ENCODE assay signal across 16 cellular contexts in the genomic region with DNA sequence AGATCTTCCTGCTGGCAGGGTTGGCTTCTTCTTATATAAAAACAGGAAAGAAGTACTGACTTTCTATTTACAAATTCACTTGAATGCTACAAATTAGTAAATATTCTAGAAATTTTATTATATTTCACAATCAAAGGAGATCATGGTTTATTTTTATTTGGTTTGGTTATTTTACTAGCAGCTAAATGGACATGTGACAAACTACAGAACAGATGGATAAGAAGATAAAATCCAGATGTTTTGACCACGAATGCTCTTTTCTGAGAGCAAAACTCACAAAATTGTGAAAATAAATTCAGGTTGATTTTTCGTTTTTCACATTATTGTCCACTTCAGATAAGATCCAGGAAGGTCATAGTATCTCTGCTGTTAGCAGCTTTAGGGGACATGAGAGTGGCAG. TPM values are rescaled to one million over a fixed set of nuclear protein-coding genes. Genes with fewer than 3 reads are reported as not detected.
"Had no signal": no experiment of that assay in that cellular context is flagged by ENCODE, and none has a peak within 500 bp of the region (broad histone marks: within the 10 kb centered on the region; RNA-seq: fewer than 3 reads in every experiment).

No MANE protein-coding gene starts in this region.

- H3K27ac ChIP-seq: ascending aorta, breast epithelium, right lobe of liver had no signal

- DNase-seq: activated CD4-positive, alpha-beta T cell treated with anti-CD3 and anti-CD28 coated beads, Interleukin-2, amount 10 ng/mL, durations not matched to agents 7 days and 5 days; activated naive CD4-positive, alpha-beta T cell treated with Interleukin-2 at 50 U/mL for 16 hours; cerebellar nuclear complex; endodermal cell; erythroblast; kidney glomerular epithelial cell; mesendoderm; nephron progenitor cell; occipital lobe; right lobe of liver had no signal

- H3K9me3 ChIP-seq: ascending aorta, breast epithelium, right lobe of liver had no signal

- H3K27me3 Mint-ChIP-seq: activated CD4-positive, alpha-beta T cell treated with anti-CD3 and anti-CD28 coated beads, Interleukin-2, amount 10 ng/mL, durations not matched to agents 7 days and 5 days; stimulated activated naive CD8-positive, alpha-beta T cell treated with anti-CD3 and anti-CD28 coated beads, Interleukin-15, Interleukin-2, amounts not matched to agents 100 ng/mL and 50 ng/mL, for 24 hours; type B pancreatic cell had no signal

- H3K4me1 Mint-ChIP-seq: activated CD4-positive, alpha-beta T cell treated with anti-CD3 and anti-CD28 coated beads, Interleukin-2, amount 10 ng/mL, durations not matched to agents 7 days and 5 days had no signal

- H3K36me3 Mint-ChIP-seq: type B pancreatic cell had no signal

- H3K4me3 Mint-ChIP-seq: activated CD4-positive, alpha-beta T cell treated with anti-CD3 and anti-CD28 coated beads, Interleukin-2, amount 10 ng/mL, durations not matched to agents 7 days and 5 days; activated T-helper 1 cell treated with anti-CD3 and anti-CD28 coated beads, Interleukin-12 subunit alpha, Interleukin-12 subunit beta, Interleukin-2, Interleukin-4 antibody, amounts not matched to agents 30 ng/mL and 10 ng/mL and 1 ng/mL, durations not matched to agents 14 hours and 24 hours and 36 hours; endodermal cell; nephron progenitor cell; stimulated activated naive CD8-positive, alpha-beta T cell treated with anti-CD3 and anti-CD28 coated beads, Interleukin-15, Interleukin-2, amounts not matched to agents 100 ng/mL and 50 ng/mL, for 24 hours; type B pancreatic cell had no signal

- H3K4me3 ChIP-seq: ascending aorta, breast epithelium, right lobe of liver, smooth muscle cell had no signal

- H3K9me3 Mint-ChIP-seq: activated CD4-positive, alpha-beta T cell treated with anti-CD3 and anti-CD28 coated beads, Interleukin-2, amount 10 ng/mL, durations not matched to agents 7 days and 5 days; activated T-helper 1 cell treated with anti-CD3 and anti-CD28 coated beads, Interleukin-12 subunit alpha, Interleukin-12 subunit beta, Interleukin-2, Interleukin-4 antibody, amounts not matched to agents 30 ng/mL and 10 ng/mL and 1 ng/mL, durations not matched to agents 14 hours and 24 hours and 36 hours; endodermal cell; stimulated activated naive CD8-positive, alpha-beta T cell treated with anti-CD3 and anti-CD28 coated beads, Interleukin-15, Interleukin-2, amounts not matched to agents 100 ng/mL and 50 ng/mL, for 24 hours; type B pancreatic cell had no signal

- H3K4me1 ChIP-seq: ascending aorta, breast epithelium, right lobe of liver had no signal

- H3K27me3 ChIP-seq: ascending aorta, breast epithelium, right lobe of liver had no signal

- H3K36me3 ChIP-seq: ascending aorta, breast epithelium, right lobe of liver had no signal

- ATAC-seq: right lobe of liver had no signal

- H3K4me2 ChIP-seq: smooth muscle cell had no signal

- H3K27ac Mint-ChIP-seq: activated CD4-positive, alpha-beta T cell treated with anti-CD3 and anti-CD28 coated beads, Interleukin-2, amount 10 ng/mL, durations not matched to agents 7 days and 5 days; activated T-helper 1 cell treated with anti-CD3 and anti-CD28 coated beads, Interleukin-12 subunit alpha, Interleukin-12 subunit beta, Interleukin-2, Interleukin-4 antibody, amounts not matched to agents 30 ng/mL and 10 ng/mL and 1 ng/mL, durations not matched to agents 14 hours and 24 hours and 36 hours; endodermal cell; nephron progenitor cell; stimulated activated naive CD8-positive, alpha-beta T cell treated with anti-CD3 and anti-CD28 coated beads, Interleukin-15, Interleukin-2, amounts not matched to agents 100 ng/mL and 50 ng/mL, for 24 hours; type B pancreatic cell had no signal

RNA-seq across cellular contexts. Expression of gene CACNA2D1, which starts 55.4 kb away (rescaled TPM):
- total RNA-seq: activated CD4-positive, alpha-beta T cell treated with anti-CD3 and anti-CD28 coated beads, Interleukin-2, amount 10 ng/mL, durations not matched to agents 7 days and 5 days; activated T-helper 1 cell treated with anti-CD3 and anti-CD28 coated beads, Interleukin-12 subunit alpha, Interleukin-12 subunit beta, Interleukin-2, Interleukin-4 antibody, amounts not matched to agents 30 ng/mL and 10 ng/mL and 1 ng/mL, durations not matched to agents 14 hours and 24 hours and 36 hours had no signal
